ENCODE assay signal across 8 cellular contexts in the genomic region with DNA sequence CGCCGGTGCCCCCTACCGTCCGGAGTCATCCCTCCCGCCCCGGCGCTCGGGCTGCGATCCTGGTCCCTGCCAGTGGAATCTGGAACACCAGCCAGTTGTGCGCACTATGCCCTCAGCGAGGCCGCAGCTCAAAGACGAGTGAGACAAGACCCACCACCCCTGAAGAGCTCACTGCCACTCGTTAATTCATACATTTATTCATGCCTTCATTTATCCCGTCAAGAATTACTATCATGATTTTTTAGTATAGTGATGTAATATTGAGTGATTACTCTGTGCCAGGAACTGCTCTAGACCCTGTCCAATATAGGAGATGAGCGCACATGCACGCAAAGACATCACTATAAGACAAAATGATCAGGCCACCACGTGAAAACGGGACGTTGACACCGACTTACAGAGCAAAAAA. TPM values are rescaled to one million over a fixed set of nuclear protein-coding genes. Genes with fewer than 3 reads are reported as not detected.
DNase-seq lines count a peak whose midpoint lies in the region; ATAC-seq and TF ChIP-seq lines count a peak whose summit lies in the region.

No MANE protein-coding gene starts in this region.

- peaks cover 15% of the 10 kb centered on the region for H3F3A ChIP-seq in MM.1S (ENCODE audit: insufficient read depth, low read length)

- H3K79me2 ChIP-seq in MM.1S (ENCODE audit: low read length), result peaks cover 42% of the 10 kb centered on the region

- H3K4me1 Mint-ChIP-seq in Caco-2 (ENCODE audit: low read depth, unreplicated experiment), result peaks cover 8% of the 10 kb centered on the region
- H3K4me1 Mint-ChIP-seq in central memory CD8-positive, alpha-beta T cell, result peaks cover 23% of the 10 kb centered on the region

- H3K36me3 Mint-ChIP-seq in Caco-2 (ENCODE audit: insufficient read depth, unreplicated experiment), result peaks cover 11% of the 10 kb centered on the region
- H3K36me3 Mint-ChIP-seq in central memory CD8-positive, alpha-beta T cell (ENCODE audit: insufficient read depth), result peaks cover 19% of the 10 kb centered on the region

- peak; percentile 77 to 87 for TF ChIP-seq CTCF in Caco-2 (IDR thresholded peaks at IDR 0.05; ENCODE audit: insufficient read depth in 1 of 2, low read depth in 1 of 2, low read length in 1 of 2, severe bottlenecking in 1 of 2, unreplicated experiment in 1 of 2)
- peak; percentile 87 for TF ChIP-seq CTCF in MM.1S (IDR thresholded peaks at IDR 0.05; ENCODE audit: low read length)
- peak in 4 of 7 experiments; percentile 75 to 91 (median 86) for TF ChIP-seq CTCF in stomach (IDR thresholded peaks at IDR 0.05)

- ATAC-seq in GM19438 (IDR thresholded peaks at IDR 0.05; ENCODE audit: low read depth, unreplicated experiment) (peak; percentile 0), left colon (no peak), HG03571 (IDR thresholded peaks at IDR 0.05; ENCODE audit: unreplicated experiment) (no peak)
- no peak for ATAC-seq in central memory CD8-positive, alpha-beta T cell (replicated peaks; ENCODE audit: extremely low read depth, poor library complexity, severe bottlenecking)

- peak overlapping the region; percentile 97; the same call in 1 of the 2 replicates for H3K9ac ChIP-seq in MM.1S (ENCODE audit: low read length)

- peak in 1 of 2 experiments; percentile 84 for DNase-seq in Caco-2
- DNase-seq in MM.1S, result no peak
- DNase-seq in central memory CD8-positive, alpha-beta T cell (ENCODE audit: low spot score in 2 of 2), result no peak
- peak; percentile 81 to 92 for DNase-seq in left colon
- DNase-seq in stomach, result peak; percentile 92
- DNase-seq in T1000 (lab: John Stamatoyannopoulos, UW), result no peak

- H3K4me1 ChIP-seq in Caco-2, result peaks cover 9% of the 10 kb centered on the region
- H3K4me1 ChIP-seq in MM.1S (ENCODE audit: low read length), result peaks cover 8% of the 10 kb centered on the region
- peaks cover 12 to 45% (median 33%) of the 10 kb centered on the region in 4 donors for H3K4me1 ChIP-seq in stomach

- no peaks in the 10 kb centered on the region for H4K20me1 ChIP-seq in MM.1S (ENCODE audit: insufficient read depth, low read length)

- intact Hi-C loops in Caco-2 (cut with micrococcal nuclease; ENCODE audit: unreplicated experiment) (loop anchor here (5.0 to 10.0 kb wide), 3 partner anchors 72 to 569 kb away; no protein-coding TSS in a partner anchor), left colon (cut with DNase I, micrococcal nuclease) (no loop called here), stomach (cut with DNase I; ENCODE audit: low total_unique reads) (loop anchor here (5.0 kb wide), 1 partner anchor 332 kb away; no protein-coding TSS in a partner anchor)

- H3K9me3 ChIP-seq in Caco-2, result no peaks in the 10 kb centered on the region; the same call in 1 of the 2 replicates
- H3K9me3 ChIP-seq in MM.1S (replicated peaks; ENCODE audit: insufficient read depth, low read length), result no peaks in the 10 kb centered on the region
- H3K9me3 ChIP-seq in stomach, result no peaks in the 10 kb centered on the region

- no peaks in the 10 kb centered on the region for H3K9me2 ChIP-seq in MM.1S (replicated peaks; ENCODE audit: insufficient read depth, low read length)

- peak overlapping the region; percentile 95 for H3K4me3 Mint-ChIP-seq in Caco-2 (ENCODE audit: unreplicated experiment)
- peak overlapping the region; percentile 99 for H3K4me3 Mint-ChIP-seq in central memory CD8-positive, alpha-beta T cell

- H3K36me3 ChIP-seq in Caco-2 (ENCODE audit: control insufficient read depth, insufficient read depth, low read length) (no peaks in the 10 kb centered on the region), MM.1S (replicated peaks; ENCODE audit: insufficient read depth, low read length) (no peaks in the 10 kb centered on the region), stomach (no peaks in the 10 kb centered on the region)

- H3K27me3 ChIP-seq in Caco-2 (replicated peaks; ENCODE audit: control insufficient read depth, insufficient read depth, low read length) (no peaks in the 10 kb centered on the region), MM.1S (replicated peaks; ENCODE audit: insufficient read depth, low read length) (no peaks in the 10 kb centered on the region), stomach (no peaks in the 10 kb centered on the region)

- POLR2A ChIA-PET in Caco-2 (lab: Charles Lee), result interaction anchor here (0.5 kb wide), 1 partner anchor 120 kb away, joined by 3 read pairs; no protein-coding TSS in a partner anchor

- no peak for TF ChIP-seq EP300 in stomach (IDR thresholded peaks at IDR 0.05)

- H2AFZ ChIP-seq in MM.1S (ENCODE audit: low read length), result peak overlapping the region; percentile 71

- H3K9me3 Mint-ChIP-seq in Caco-2 (ENCODE audit: unreplicated experiment), result no peaks in the 10 kb centered on the region
- no peaks in the 10 kb centered on the region for H3K9me3 Mint-ChIP-seq in central memory CD8-positive, alpha-beta T cell

- no TSS peak for BruUV-seq in Caco-2 (replicated peaks; lab: Mats Ljungman, UMichigan)

- H3K4me3 ChIP-seq in Caco-2 (ENCODE audit: low read depth, low read length) (peak overlapping the region; percentile 79), MM.1S (ENCODE audit: low read length) (peak overlapping the region; percentile 88), stomach (peak overlapping the region; percentile 70 to 94 (median 80))

- H3K27me3 Mint-ChIP-seq in Caco-2 (ENCODE audit: insufficient read depth, unreplicated experiment), result peaks cover 3% of the 10 kb centered on the region
- H3K27me3 Mint-ChIP-seq in central memory CD8-positive, alpha-beta T cell, result no peaks in the 10 kb centered on the region

- no peak for TF ChIP-seq POLR2A in stomach (IDR thresholded peaks at IDR 0.05)

- CTCF ChIA-PET in Caco-2 (lab: Charles Lee), result interaction anchor here (0.6 to 1.8 kb wide), 9 partner anchors 14 to 570 kb away, joined by 3 to 5 read pairs (median 4); partner anchors contain the start of genes GSTCD and INTS12

- peak overlapping the region; percentile 93 for H3K4me2 ChIP-seq in MM.1S (ENCODE audit: low read depth, low read length)

- H3K27ac ChIP-seq in MM.1S (ENCODE audit: low read length) (peak overlapping the region; percentile 97; the same call in 1 of the 2 replicates), stomach (peak overlapping the region; percentile 95 to 100 (median 99))

- whole genome bisulfite sequencing in stomach, 5 donors, result 10 to 19% (median 11%) methylated on average over 12 to 21 of the region's 21 CpGs

- H3K27ac Mint-ChIP-seq in Caco-2 (ENCODE audit: unreplicated experiment), result peak overlapping the region; percentile 97
- peak overlapping the region; percentile 99 for H3K27ac Mint-ChIP-seq in central memory CD8-positive, alpha-beta T cell (ENCODE audit: low read depth)

RNA-seq across cellular contexts. Expression of gene PPA2, which starts 0.3 kb away (rescaled TPM):
- 70.1 and 85.4 TPM in 2 replicates for total RNA-seq in Caco-2 (2022)
- 100 to 1,000 TPM; 122 to 142 TPM for total RNA-seq in left colon
- 100 to 1,000 TPM in 3 of 5 donors, 10 to 100 TPM in 2; 10.5 to 473 (median 132) TPM for total RNA-seq in stomach
- 10 to 100 TPM; 46.4 to 96.2 (median 74.6) TPM for polyA plus RNA-seq in stomach

Comparison
In these comparisons a context has a peak if more than half of its experiments do, and no peak if none do; other contexts are left out.
1. DNase-seq: peak in left colon (2 of 2) and stomach (single experiment); none in MM.1S (single experiment), central memory CD8-positive, alpha-beta T cell (0 of 2) and T1000 (single experiment).
2. intact Hi-C loops: an anchor here in Caco-2 (5.0 to 10.0 kb wide) and stomach (5.0 kb wide); none called in left colon.
3. Peak in every context shown above with its lines, with median percentiles within 50 percentile points of each other: H3K4me3 ChIP-seq and CTCF ChIP-seq.